12 cellular contexts compared by ENCODE assay signal in the genomic region with DNA sequence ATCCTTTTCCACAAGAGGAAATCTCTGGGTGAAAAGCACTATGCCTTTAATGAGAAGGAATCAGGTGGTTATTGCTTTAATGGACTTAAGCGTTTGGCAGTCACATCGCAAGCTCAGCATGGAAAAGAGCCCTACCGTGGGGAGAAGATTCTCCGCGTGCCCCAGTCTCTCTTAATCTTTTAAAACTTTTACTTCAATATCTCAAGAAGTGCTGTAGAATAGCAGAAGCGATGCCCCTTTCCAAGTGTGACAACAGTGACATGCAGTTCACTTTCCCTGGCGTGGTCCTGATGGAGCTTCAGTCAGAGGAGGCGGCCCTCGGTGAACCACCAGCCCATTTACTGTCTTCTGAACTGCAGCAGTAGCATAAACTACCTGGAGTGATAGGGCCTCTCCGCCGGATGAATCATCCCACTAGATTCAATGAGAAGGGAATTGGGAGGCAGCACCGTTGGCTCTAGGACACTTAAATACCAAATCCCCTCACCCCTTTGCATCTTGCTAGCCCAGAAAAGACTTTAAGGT.
"Had no signal": no experiment of that assay in that cellular context is flagged by ENCODE, and none has a peak within 500 bp of the region (broad histone marks: within the 10 kb centered on the region; RNA-seq: fewer than 3 reads in every experiment).

No MANE protein-coding gene starts in this region.

- H3K9me3 ChIP-seq: right lobe of liver had no signal

- H3K36me3 ChIP-seq: right lobe of liver, suprapubic skin, upper lobe of left lung had no signal

- H3K27ac ChIP-seq: coronary artery, right lobe of liver, suprapubic skin, upper lobe of left lung had no signal

- H3K27ac Mint-ChIP-seq: activated naive CD8-positive, alpha-beta T cell treated with anti-CD3 and anti-CD28 coated beads, Interleukin-2, amount 10 ng/mL, durations not matched to agents 7 days and 5 days; mesothelial cell of epicardium; stimulated activated naive CD8-positive, alpha-beta T cell treated with anti-CD3 and anti-CD28 coated beads, Interleukin-15, Interleukin-2, amounts not matched to agents 100 ng/mL and 50 ng/mL, for 24 hours had no signal

- H3K4me1 ChIP-seq: right lobe of liver, suprapubic skin, upper lobe of left lung had no signal

- H3K4me2 ChIP-seq: smooth muscle cell had no signal

- H3K4me1 Mint-ChIP-seq: activated naive CD8-positive, alpha-beta T cell treated with anti-CD3 and anti-CD28 coated beads, Interleukin-2, amount 10 ng/mL, durations not matched to agents 7 days and 5 days; mesothelial cell of epicardium; neural crest cell had no signal

- H3K4me3 ChIP-seq: coronary artery, lung, right lobe of liver, smooth muscle cell, suprapubic skin, upper lobe of left lung had no signal

- H3K4me3 Mint-ChIP-seq: activated naive CD8-positive, alpha-beta T cell treated with anti-CD3 and anti-CD28 coated beads, Interleukin-2, amount 10 ng/mL, durations not matched to agents 7 days and 5 days; brain; mesothelial cell of epicardium; neural crest cell; stimulated activated naive CD8-positive, alpha-beta T cell treated with anti-CD3 and anti-CD28 coated beads, Interleukin-15, Interleukin-2, amounts not matched to agents 100 ng/mL and 50 ng/mL, for 24 hours had no signal

- H3K27me3 ChIP-seq: right lobe of liver, upper lobe of left lung had no signal

- H3K36me3 Mint-ChIP-seq: activated naive CD8-positive, alpha-beta T cell treated with anti-CD3 and anti-CD28 coated beads, Interleukin-2, amount 10 ng/mL, durations not matched to agents 7 days and 5 days; brain; mesothelial cell of epicardium had no signal

- DNase-seq: foreskin melanocyte had no signal
